In genomic region chr10:76296885-76297775, GRCh38 we compare ENCODE assay signal across 16 cellular contexts.
"Had no signal": no experiment of that assay in that cellular context is flagged by ENCODE, and none has a peak within 500 bp of the region (broad histone marks: within the 10 kb centered on the region; RNA-seq: fewer than 3 reads in every experiment).

No MANE protein-coding gene starts in this region.

- DNase-seq: activated CD4-positive, alpha-beta T cell treated with anti-CD3 and anti-CD28 coated beads, Interleukin-2, amount 50 U/mL, for 4 hours; activated CD4-positive, CD25-positive, alpha-beta regulatory T cell treated with anti-CD3 and anti-CD28 coated beads, Interleukin-2, amount 50 U/mL, for 72 hours; activated CD8-positive, alpha-beta memory T cell treated with anti-CD3 and anti-CD28 coated beads, Interleukin-2, amount 10 ng/mL, durations not matched to agents 7 days and 5 days; activated effector memory CD4-positive, alpha-beta T cell treated with anti-CD3 and anti-CD28 coated beads, Interleukin-2, amount 50 U/mL, for 16 hours; activated T-cell treated with anti-CD3 and anti-CD28 coated beads, Interleukin-2, amount 50 U/mL, for 24 hours; amygdala; brain microvascular endothelial cell; dermis blood vessel endothelial cell; erythroblast; immature natural killer cell; stimulated activated naive B cell treated with anti-CD40 and anti-IgM and Interleukin-4, amounts not matched to agents 10 μg/mL and 1 μg/mL and 100 μg/mL, for 72 hours; substantia nigra; SW 1271 had no signal

- H3K4me1 Mint-ChIP-seq: activated CD8-positive, alpha-beta memory T cell treated with anti-CD3 and anti-CD28 coated beads, Interleukin-2, amount 10 ng/mL, durations not matched to agents 7 days and 5 days; immature natural killer cell; stimulated activated naive B cell treated with anti-CD40 and anti-IgM and Interleukin-4, amounts not matched to agents 10 μg/mL and 1 μg/mL and 100 μg/mL, for 72 hours had no signal

- H3K4me3 Mint-ChIP-seq: activated CD8-positive, alpha-beta memory T cell treated with anti-CD3 and anti-CD28 coated beads, Interleukin-2, amount 10 ng/mL, durations not matched to agents 7 days and 5 days; activated T-cell treated with anti-CD3 and anti-CD28 coated beads, Interleukin-2, amount 50 U/mL, for 24 hours; immature natural killer cell; stimulated activated naive B cell treated with anti-CD40 and anti-IgM and Interleukin-4, amounts not matched to agents 10 μg/mL and 1 μg/mL and 100 μg/mL, for 72 hours; T-helper 2 cell treated with Interferon-gamma antibody and Interleukin-4, amounts not matched to agents 5 μg/mL and 100 μg/mL, for 36 hours had no signal

- H3K27ac ChIP-seq: brain microvascular endothelial cell, right atrium auricular region had no signal

- H3K36me3 Mint-ChIP-seq: activated CD8-positive, alpha-beta memory T cell treated with anti-CD3 and anti-CD28 coated beads, Interleukin-2, amount 10 ng/mL, durations not matched to agents 7 days and 5 days; activated naive CD4-positive, alpha-beta T cell treated with anti-CD3 and anti-CD28 coated beads, Interleukin-2, amount 50 U/mL, for 72 hours; immature natural killer cell; stimulated activated naive B cell treated with anti-CD40 and anti-IgM and Interleukin-4, amounts not matched to agents 10 μg/mL and 1 μg/mL and 100 μg/mL, for 72 hours had no signal

- H3K27ac Mint-ChIP-seq: activated CD8-positive, alpha-beta memory T cell treated with anti-CD3 and anti-CD28 coated beads, Interleukin-2, amount 10 ng/mL, durations not matched to agents 7 days and 5 days; activated naive CD4-positive, alpha-beta T cell treated with anti-CD3 and anti-CD28 coated beads, Interleukin-2, amount 50 U/mL, for 72 hours; activated T-cell treated with anti-CD3 and anti-CD28 coated beads, Interleukin-2, amount 50 U/mL, for 24 hours; immature natural killer cell; stimulated activated naive B cell treated with anti-CD40 and anti-IgM and Interleukin-4, amounts not matched to agents 10 μg/mL and 1 μg/mL and 100 μg/mL, for 72 hours; T-helper 2 cell treated with Interferon-gamma antibody and Interleukin-4, amounts not matched to agents 5 μg/mL and 100 μg/mL, for 36 hours had no signal

- H3K9me3 Mint-ChIP-seq: activated naive CD4-positive, alpha-beta T cell treated with anti-CD3 and anti-CD28 coated beads, Interleukin-2, amount 50 U/mL, for 72 hours; activated T-cell treated with anti-CD3 and anti-CD28 coated beads, Interleukin-2, amount 50 U/mL, for 24 hours; stimulated activated naive B cell treated with anti-CD40 and anti-IgM and Interleukin-4, amounts not matched to agents 10 μg/mL and 1 μg/mL and 100 μg/mL, for 72 hours; T-helper 2 cell treated with Interferon-gamma antibody and Interleukin-4, amounts not matched to agents 5 μg/mL and 100 μg/mL, for 36 hours had no signal

- H3K27me3 ChIP-seq: brain microvascular endothelial cell, right atrium auricular region had no signal

- H3K36me3 ChIP-seq: brain microvascular endothelial cell, right atrium auricular region had no signal

- ATAC-seq: activated CD8-positive, alpha-beta memory T cell treated with anti-CD3 and anti-CD28 coated beads, Interleukin-2, amount 10 ng/mL, durations not matched to agents 7 days and 5 days; activated naive CD4-positive, alpha-beta T cell treated with anti-CD3 and anti-CD28 coated beads, Interleukin-2, amount 50 U/mL, for 72 hours; stimulated activated naive B cell treated with anti-CD40 and anti-IgM and Interleukin-4, amounts not matched to agents 10 μg/mL and 1 μg/mL and 100 μg/mL, for 72 hours had no signal

- H3K4me3 ChIP-seq: right atrium auricular region had no signal

- H3K27me3 Mint-ChIP-seq: activated CD8-positive, alpha-beta memory T cell treated with anti-CD3 and anti-CD28 coated beads, Interleukin-2, amount 10 ng/mL, durations not matched to agents 7 days and 5 days; activated T-cell treated with anti-CD3 and anti-CD28 coated beads, Interleukin-2, amount 50 U/mL, for 24 hours; stimulated activated naive B cell treated with anti-CD40 and anti-IgM and Interleukin-4, amounts not matched to agents 10 μg/mL and 1 μg/mL and 100 μg/mL, for 72 hours had no signal

- H3K9me3 ChIP-seq: right atrium auricular region had no signal
